ENCODE assay signal across 18 cellular contexts in the genomic region with DNA sequence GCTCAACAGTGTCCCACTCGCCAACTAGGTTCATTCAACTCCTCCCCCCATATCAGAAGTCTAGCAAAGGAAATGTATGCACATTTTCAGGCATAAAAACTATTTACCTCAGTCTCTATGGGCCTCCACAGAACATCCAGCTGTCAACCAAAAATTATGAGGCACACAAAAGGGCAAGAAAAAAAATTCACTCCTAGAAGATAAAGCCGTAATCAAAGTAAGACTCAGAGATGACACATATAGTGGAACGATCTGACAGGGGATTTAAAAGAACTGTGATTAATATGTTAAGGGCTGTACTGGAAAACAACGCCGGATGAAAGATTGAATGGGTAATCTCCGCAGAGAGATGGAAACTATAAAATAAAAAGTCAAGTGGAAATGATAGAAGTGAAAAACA.
DNase-seq lines count a peak whose midpoint lies in the region; ATAC-seq and TF ChIP-seq lines count a peak whose summit lies in the region.
"Had no signal": no experiment of that assay in that cellular context is flagged by ENCODE, and none has a peak within 500 bp of the region (broad histone marks: within the 10 kb centered on the region; RNA-seq: fewer than 3 reads in every experiment).

No MANE protein-coding gene starts in this region.

- no peaks in the 10 kb centered on the region for H4K20me1 ChIP-seq in GM23338 (replicated peaks; ENCODE audit: insufficient read depth)
- H4K20me1 ChIP-seq in neural cell (ENCODE audit: insufficient read depth): no peaks in the 10 kb centered on the region

- TF ChIP-seq CTCF in GM23338 (conservative IDR thresholded peaks at IDR 0.05; ENCODE audit: low read depth in 2 of 2): no peak
- TF ChIP-seq CTCF in RWPE2 (IDR thresholded peaks at IDR 0.05; ENCODE audit: poor library complexity, severe bottlenecking): no peak
- TF ChIP-seq CTCF in neural cell (IDR thresholded peaks at IDR 0.05; ENCODE audit: poor library complexity, severe bottlenecking): no peak
- no peak for TF ChIP-seq CTCF in lower lobe of right lung (IDR thresholded peaks at IDR 0.05)

- H3K9me2 ChIP-seq in GM23338 (ENCODE audit: insufficient read depth): no peaks in the 10 kb centered on the region
- no peaks in the 10 kb centered on the region for H3K9me2 ChIP-seq in neural cell (ENCODE audit: insufficient read depth, low read length)

- DNase-seq in GM23338 (ENCODE audit: low spot score) (no peak), RWPE2 (ENCODE audit: low spot score) (no peak), SKM-1 treated with dmso at 0.1 percent for 144 hours (lab: John Stamatoyannopoulos, UW; ENCODE audit: unreplicated experiment) (no peak), DMS153 (lab: John Stamatoyannopoulos, UW) (no peak), lower lobe of right lung (no peak)
- DNase-seq: ACHN; CD4-positive, alpha-beta T cell; DND-41; GDM1; GM23248; NCI-H1417 treated with DMSO at 0.1 percent for 48 hours; NCI-H2029; NCI-H2171 treated with DMSO at 0.1 percent for 48 hours; NCI-H510A treated with DMSO at 0.1 percent for 48 hours; SJCRH30 had no signal

- peaks cover 41% of the 10 kb centered on the region for H3K4me1 Mint-ChIP-seq in GM23338
- peaks cover 48% of the 10 kb centered on the region for H3K4me1 Mint-ChIP-seq in dendritic cell treated with granulocyte-macrophage colony-stimulating factor and Interleukin-4, amounts not matched to agents 40 ng/mL and 50 ng/mL, for 4 days (ENCODE audit: low read depth)
- H3K4me1 Mint-ChIP-seq: B cell had no signal

- 0 out of 2 replicates have a peak, but pooled peaks cover 3% of the 10 kb centered on the region for H3K79me2 ChIP-seq in GM23338 (replicated peaks; ENCODE audit: insufficient read depth)
- H3K79me2 ChIP-seq in neural cell (replicated peaks; ENCODE audit: insufficient read depth, low read length): no peaks in the 10 kb centered on the region

- H3K4me3 ChIP-seq in GM23338 (no peak overlapping the region), RWPE2 (ENCODE audit: severe bottlenecking) (no peak overlapping the region), neural cell (ENCODE audit: low read length) (no peak overlapping the region), lower lobe of right lung (no peak overlapping the region)
- H3K4me3 ChIP-seq: GM23248, SJCRH30 had no signal

- no peaks in the 10 kb centered on the region for H3K9me3 Mint-ChIP-seq in GM23338
- H3K9me3 Mint-ChIP-seq in dendritic cell treated with granulocyte-macrophage colony-stimulating factor and Interleukin-4, amounts not matched to agents 40 ng/mL and 50 ng/mL, for 4 days: no peaks in the 10 kb centered on the region
- H3K9me3 Mint-ChIP-seq: CD4-positive, alpha-beta T cell had no signal

- H3K27me3 Mint-ChIP-seq in GM23338 (ENCODE audit: insufficient read depth, low read depth, poor library complexity): peaks cover 7% of the 10 kb centered on the region
- no peaks in the 10 kb centered on the region for H3K27me3 Mint-ChIP-seq in dendritic cell treated with granulocyte-macrophage colony-stimulating factor and Interleukin-4, amounts not matched to agents 40 ng/mL and 50 ng/mL, for 4 days
- H3K27me3 Mint-ChIP-seq: B cell; CD4-positive, alpha-beta T cell had no signal

- H3K4me2 ChIP-seq in GM23338: no peak overlapping the region
- no peak overlapping the region for H3K4me2 ChIP-seq in neural cell (ENCODE audit: low read length)

- H3K9me3 ChIP-seq in RWPE2 (ENCODE audit: severe bottlenecking): no peaks in the 10 kb centered on the region
- no peaks in the 10 kb centered on the region for H3K9me3 ChIP-seq in neural cell (ENCODE audit: low read length)
- no peaks in the 10 kb centered on the region for H3K9me3 ChIP-seq in lower lobe of right lung
- H3K9me3 ChIP-seq: SJCRH30 had no signal

- TF ChIP-seq RAD21 in neural cell (conservative IDR thresholded peaks at IDR 0.05): no peak

- peak; percentile 22 for TF ChIP-seq EP300 in neural cell (conservative IDR thresholded peaks at IDR 0.05; ENCODE audit: poor library complexity, severe bottlenecking)

- no peak overlapping the region for H3K4me3 Mint-ChIP-seq in GM23338
- no peak overlapping the region for H3K4me3 Mint-ChIP-seq in dendritic cell treated with granulocyte-macrophage colony-stimulating factor and Interleukin-4, amounts not matched to agents 40 ng/mL and 50 ng/mL, for 4 days
- H3K4me3 Mint-ChIP-seq: B cell; CD4-positive, alpha-beta T cell had no signal

- peak overlapping the region; percentile 59 for H3K27ac Mint-ChIP-seq in GM23338
- H3K27ac Mint-ChIP-seq in dendritic cell treated with granulocyte-macrophage colony-stimulating factor and Interleukin-4, amounts not matched to agents 40 ng/mL and 50 ng/mL, for 4 days: peak overlapping the region; percentile 53
- H3K27ac Mint-ChIP-seq: B cell; CD4-positive, alpha-beta T cell had no signal

- H3K9ac ChIP-seq in neural cell (ENCODE audit: low read length): no peak overlapping the region
- H3K9ac ChIP-seq: GM23248 had no signal

- peaks cover 53% of the 10 kb centered on the region for H3K36me3 Mint-ChIP-seq in GM23338 (ENCODE audit: low read depth)
- no peaks in the 10 kb centered on the region for H3K36me3 Mint-ChIP-seq in dendritic cell treated with granulocyte-macrophage colony-stimulating factor and Interleukin-4, amounts not matched to agents 40 ng/mL and 50 ng/mL, for 4 days (ENCODE audit: low read depth)

- intact Hi-C loops in dendritic cell treated with granulocyte-macrophage colony-stimulating factor and Interleukin-4, amounts not matched to agents 40 ng/mL and 50 ng/mL, for 4 days (cut with micrococcal nuclease): no loop called here
- intact Hi-C loops in lower lobe of right lung (cut with DNase I): no loop called here

- ATAC-seq in GM23338 (no peak), RWPE2 (ENCODE audit: low read depth) (no peak), lower lobe of right lung (no peak)

- H3K4me1 ChIP-seq in GM23338 (ENCODE audit: insufficient read depth) (peaks cover 20% of the 10 kb centered on the region), RWPE2 (ENCODE audit: insufficient read depth, poor library complexity, severe bottlenecking) (peaks cover 52% of the 10 kb centered on the region), lower lobe of right lung (peaks cover 29% of the 10 kb centered on the region)

- H3K27ac ChIP-seq in GM23338 (ENCODE audit: low read depth) (no peak overlapping the region; the same call in 1 of the 2 replicates), RWPE2 (ENCODE audit: poor library complexity, severe bottlenecking) (peak overlapping the region; percentile 70), neural cell (ENCODE audit: low read length) (no peak overlapping the region), lower lobe of right lung (no peak overlapping the region)
- H3K27ac ChIP-seq: GM23248, SJCRH30 had no signal

- H2AFZ ChIP-seq in GM23338: no peak overlapping the region
- H2AFZ ChIP-seq in neural cell (ENCODE audit: low read depth, low read length): no peak overlapping the region
- H2AFZ ChIP-seq: GM23248 had no signal

- H3K36me3 ChIP-seq in GM23338 (ENCODE audit: insufficient read depth) (peaks cover 10% of the 10 kb centered on the region; the same call in 1 of the 2 replicates), RWPE2 (ENCODE audit: low read depth) (no peaks in the 10 kb centered on the region; the same call in 1 of the 2 replicates), neural cell (ENCODE audit: insufficient read depth, low read length) (no peaks in the 10 kb centered on the region), lower lobe of right lung (no peaks in the 10 kb centered on the region)
- H3K36me3 ChIP-seq: SJCRH30 had no signal

- no peaks in the 10 kb centered on the region for H3K27me3 ChIP-seq in GM23338 (ENCODE audit: insufficient read depth)
- H3K27me3 ChIP-seq in RWPE2 (ENCODE audit: insufficient read depth, poor library complexity, severe bottlenecking): no peaks in the 10 kb centered on the region
- H3K27me3 ChIP-seq in neural cell (ENCODE audit: insufficient read depth, low read depth, low read length): no peaks in the 10 kb centered on the region
- no peaks in the 10 kb centered on the region for H3K27me3 ChIP-seq in lower lobe of right lung (ENCODE audit: low read depth)
- H3K27me3 ChIP-seq: SJCRH30 had no signal

- H3F3A ChIP-seq in GM23338 (replicated peaks; ENCODE audit: low read depth) (peaks cover 2% of the 10 kb centered on the region; the same call in 1 of the 2 replicates), neural cell (ENCODE audit: insufficient read depth, low read length, poor library complexity, severe bottlenecking) (no peaks in the 10 kb centered on the region)

TF ChIP-seq in neural cell, 6 proteins besides CTCF, POLR2A, EP300 and RAD21:
- TF ChIP-seq POLR2AphosphoS5 (IDR thresholded peaks at IDR 0.05): no peak
- no peak for TF ChIP-seq TAF1 (IDR thresholded peaks at IDR 0.05; ENCODE audit: low read depth)
- TF ChIP-seq MXI1 (conservative IDR thresholded peaks at IDR 0.05; ENCODE audit: poor library complexity, severe bottlenecking): no peak
- no peak for TF ChIP-seq EZH2 (IDR thresholded peaks at IDR 0.05; ENCODE audit: borderline replicate concordance, insufficient read depth, low read length, poor library complexity, severe bottlenecking)
- TF ChIP-seq, protein P1, sequence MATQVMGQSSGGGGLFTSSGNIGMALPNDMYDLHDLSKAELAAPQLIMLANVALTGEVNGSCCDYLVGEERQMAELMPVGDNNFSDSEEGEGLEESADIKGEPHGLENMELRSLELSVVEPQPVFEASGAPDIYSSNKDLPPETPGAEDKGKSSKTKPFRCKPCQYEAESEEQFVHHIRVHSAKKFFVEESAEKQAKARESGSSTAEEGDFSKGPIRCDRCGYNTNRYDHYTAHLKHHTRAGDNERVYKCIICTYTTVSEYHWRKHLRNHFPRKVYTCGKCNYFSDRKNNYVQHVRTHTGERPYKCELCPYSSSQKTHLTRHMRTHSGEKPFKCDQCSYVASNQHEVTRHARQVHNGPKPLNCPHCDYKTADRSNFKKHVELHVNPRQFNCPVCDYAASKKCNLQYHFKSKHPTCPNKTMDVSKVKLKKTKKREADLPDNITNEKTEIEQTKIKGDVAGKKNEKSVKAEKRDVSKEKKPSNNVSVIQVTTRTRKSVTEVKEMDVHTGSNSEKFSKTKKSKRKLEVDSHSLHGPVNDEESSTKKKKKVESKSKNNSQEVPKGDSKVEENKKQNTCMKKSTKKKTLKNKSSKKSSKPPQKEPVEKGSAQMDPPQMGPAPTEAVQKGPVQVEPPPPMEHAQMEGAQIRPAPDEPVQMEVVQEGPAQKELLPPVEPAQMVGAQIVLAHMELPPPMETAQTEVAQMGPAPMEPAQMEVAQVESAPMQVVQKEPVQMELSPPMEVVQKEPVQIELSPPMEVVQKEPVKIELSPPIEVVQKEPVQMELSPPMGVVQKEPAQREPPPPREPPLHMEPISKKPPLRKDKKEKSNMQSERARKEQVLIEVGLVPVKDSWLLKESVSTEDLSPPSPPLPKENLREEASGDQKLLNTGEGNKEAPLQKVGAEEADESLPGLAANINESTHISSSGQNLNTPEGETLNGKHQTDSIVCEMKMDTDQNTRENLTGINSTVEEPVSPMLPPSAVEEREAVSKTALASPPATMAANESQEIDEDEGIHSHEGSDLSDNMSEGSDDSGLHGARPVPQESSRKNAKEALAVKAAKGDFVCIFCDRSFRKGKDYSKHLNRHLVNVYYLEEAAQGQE (IDR thresholded peaks at IDR 0.05; ENCODE audit: borderline replicate concordance): no peak
- TF ChIP-seq SMC3 (conservative IDR thresholded peaks at IDR 0.05; ENCODE audit: poor library complexity): no peak
TF ChIP-seq in neural cell: peak in this region for 0.
